ENCODE assay signal across 31 cellular contexts in the genomic region with DNA sequence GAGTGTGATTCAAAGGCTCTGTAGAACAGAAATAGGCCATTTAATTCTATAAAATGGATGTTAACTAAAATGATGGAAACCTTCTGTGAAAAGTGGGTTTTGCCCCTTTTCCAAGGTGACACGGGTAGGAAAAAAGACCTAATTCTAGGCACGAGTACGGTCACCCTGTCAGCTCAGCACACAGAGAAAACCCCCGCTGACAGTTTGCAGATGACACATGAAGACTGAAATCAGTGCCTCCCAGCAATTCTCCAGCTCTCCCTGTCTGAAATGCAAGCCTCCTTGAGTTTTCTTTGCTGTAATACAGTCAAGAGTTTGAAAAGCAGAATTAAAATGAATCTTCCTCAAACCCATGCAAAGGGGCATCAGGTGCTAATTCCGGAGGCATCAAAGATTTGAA.
"Had no signal": no experiment of that assay in that cellular context is flagged by ENCODE, and none has a peak within 500 bp of the region (broad histone marks: within the 10 kb centered on the region; RNA-seq: fewer than 3 reads in every experiment).

No MANE protein-coding gene starts in this region.

- H3K27me3 Mint-ChIP-seq: activated B cell treated with CpG ODN at 0.5 μM for 24 hours; activated CD4-positive, alpha-beta memory T cell treated with anti-CD3 and anti-CD28 coated beads for 36 hours; activated CD8-positive, alpha-beta T cell treated with anti-CD3 and anti-CD28 coated beads for 36 hours; activated naive CD8-positive, alpha-beta T cell treated with anti-CD3 and anti-CD28 coated beads for 36 hours; activated T-helper 17 cell treated with anti-CD3 and anti-CD28 coated beads, Interleukin-2, amount 50 U/mL, for 72 hours; central memory CD8-positive, alpha-beta T cell had no signal

- H3K27ac Mint-ChIP-seq: activated B cell treated with CpG ODN at 0.5 μM for 24 hours; activated CD4-positive, alpha-beta memory T cell treated with anti-CD3 and anti-CD28 coated beads for 36 hours; activated CD8-positive, alpha-beta T cell treated with anti-CD3 and anti-CD28 coated beads for 36 hours; activated naive CD4-positive, alpha-beta T cell treated with anti-CD3 and anti-CD28 coated beads for 36 hours; activated naive CD4-positive, alpha-beta T cell treated with anti-CD3 and anti-CD28 coated beads, Interleukin-2, amount 50 U/mL, for 72 hours; activated naive CD8-positive, alpha-beta T cell treated with anti-CD3 and anti-CD28 coated beads for 36 hours; activated T-cell treated with anti-CD3 and anti-CD28 coated beads, Interleukin-2, amount 50 U/mL, for 72 hours; activated T-helper 1 cell treated with anti-CD3 and anti-CD28 coated beads, Interleukin-12 subunit alpha, Interleukin-12 subunit beta, Interleukin-2, Interleukin-4 antibody, amounts not matched to agents 30 ng/mL and 10 ng/mL and 1 ng/mL, durations not matched to agents 14 hours and 24 hours and 36 hours; activated T-helper 17 cell treated with anti-CD3 and anti-CD28 coated beads, Interleukin-2, amount 50 U/mL, for 72 hours; T-helper 1 cell treated with Interleukin-12 subunit alpha and Interleukin-12 subunit beta and Interleukin-4 antibody, amounts not matched to agents 30 μg/mL and 1 μg/mL, for 36 hours; T-helper 2 cell treated with Interferon-gamma antibody and Interleukin-4, amounts not matched to agents 5 μg/mL and 100 μg/mL, for 36 hours had no signal

- H3K4me1 Mint-ChIP-seq: activated B cell treated with CpG ODN at 0.5 μM for 24 hours; activated naive CD8-positive, alpha-beta T cell treated with anti-CD3 and anti-CD28 coated beads for 36 hours; activated T-helper 17 cell treated with anti-CD3 and anti-CD28 coated beads, Interleukin-2, amount 50 U/mL, for 72 hours; central memory CD8-positive, alpha-beta T cell had no signal

- H3K36me3 Mint-ChIP-seq: activated CD4-positive, alpha-beta memory T cell treated with anti-CD3 and anti-CD28 coated beads for 36 hours; activated naive CD4-positive, alpha-beta T cell treated with anti-CD3 and anti-CD28 coated beads, Interleukin-2, amount 50 U/mL, for 72 hours; activated naive CD8-positive, alpha-beta T cell treated with anti-CD3 and anti-CD28 coated beads for 36 hours; brain had no signal

- H3K9me3 Mint-ChIP-seq: activated naive CD8-positive, alpha-beta T cell treated with anti-CD3 and anti-CD28 coated beads for 36 hours had no signal

- DNase-seq: activated B cell treated with CpG ODN at 0.5 μM for 24 hours; activated CD4-positive, alpha-beta memory T cell treated with anti-CD3 and anti-CD28 coated beads for 36 hours; activated CD4-positive, alpha-beta T cell treated with anti-CD3 and anti-CD28 coated beads for 4 hours; activated CD4-positive, alpha-beta T cell treated with anti-CD3 and anti-CD28 coated beads, Interleukin-2, amount 50 U/mL, for 1 hour; activated CD4-positive, alpha-beta T cell treated with anti-CD3 and anti-CD28 coated beads, Interleukin-2, amount 50 U/mL, for 4 hours; activated CD4-positive, CD25-positive, alpha-beta regulatory T cell treated with anti-CD3 and anti-CD28 coated beads, Interleukin-2, amount 50 U/mL, for 72 hours; activated CD8-positive, alpha-beta memory T cell treated with anti-CD3 and anti-CD28 coated beads, Interleukin-2, amount 50 U/mL, for 4 hours; activated CD8-positive, alpha-beta T cell treated with anti-CD3 and anti-CD28 coated beads for 36 hours; activated effector memory CD4-positive, alpha-beta T cell treated with anti-CD3 and anti-CD28 coated beads, Interleukin-2, amount 50 U/mL, for 16 hours; activated gamma-delta T cell treated with Interleukin-2 at 50 U/mL for 16 hours; activated naive CD4-positive, alpha-beta T cell; activated naive CD4-positive, alpha-beta T cell treated with anti-CD3 and anti-CD28 coated beads for 36 hours; activated naive CD4-positive, alpha-beta T cell treated with anti-CD3 and anti-CD28 coated beads, Interleukin-2, amount 50 U/mL, for 16 hours; activated naive CD8-positive, alpha-beta T cell treated with anti-CD3 and anti-CD28 coated beads for 36 hours; activated T-cell treated with anti-CD3 and anti-CD28 coated beads for 4 hours; activated T-cell treated with anti-CD3 and anti-CD28 coated beads, Interleukin-2, amount 50 U/mL, for 1 hour; activated T-cell treated with anti-CD3 and anti-CD28 coated beads, Interleukin-2, amount 50 U/mL, for 4 hours; activated T-cell treated with anti-CD3 and anti-CD28 coated beads, Interleukin-2, amount 50 U/mL, for 72 hours; amygdala; anterior cingulate cortex; cerebellar nuclear complex; T-helper 1 cell; T-helper 2 cell; T-helper 9 cell had no signal

- H3K4me3 Mint-ChIP-seq: activated B cell treated with CpG ODN at 0.5 μM for 24 hours; activated CD4-positive, alpha-beta memory T cell treated with anti-CD3 and anti-CD28 coated beads for 36 hours; activated CD8-positive, alpha-beta T cell treated with anti-CD3 and anti-CD28 coated beads for 36 hours; activated naive CD4-positive, alpha-beta T cell treated with anti-CD3 and anti-CD28 coated beads for 36 hours; activated naive CD8-positive, alpha-beta T cell treated with anti-CD3 and anti-CD28 coated beads for 36 hours; activated T-cell treated with anti-CD3 and anti-CD28 coated beads, Interleukin-2, amount 50 U/mL, for 4 hours; activated T-cell treated with anti-CD3 and anti-CD28 coated beads, Interleukin-2, amount 50 U/mL, for 72 hours; activated T-helper 1 cell treated with anti-CD3 and anti-CD28 coated beads, Interleukin-12 subunit alpha, Interleukin-12 subunit beta, Interleukin-2, Interleukin-4 antibody, amounts not matched to agents 30 ng/mL and 10 ng/mL and 1 ng/mL, durations not matched to agents 14 hours and 24 hours and 36 hours; activated T-helper 17 cell treated with anti-CD3 and anti-CD28 coated beads, Interleukin-2, amount 50 U/mL, for 72 hours; brain; central memory CD8-positive, alpha-beta T cell; T-helper 1 cell treated with Interleukin-12 subunit alpha and Interleukin-12 subunit beta and Interleukin-4 antibody, amounts not matched to agents 30 μg/mL and 1 μg/mL, for 36 hours; T-helper 2 cell treated with Interferon-gamma antibody and Interleukin-4, amounts not matched to agents 5 μg/mL and 100 μg/mL, for 36 hours had no signal
